Comparison of ENCODE assay signal across 17 cellular contexts in genomic region chr5:59956130-59956773, GRCh38.
DNase-seq lines count a peak whose midpoint lies in the region; ATAC-seq and TF ChIP-seq lines count a peak whose summit lies in the region.
"Had no signal": no experiment of that assay in that cellular context is flagged by ENCODE, and none has a peak within 500 bp of the region (broad histone marks: within the 10 kb centered on the region; RNA-seq: fewer than 3 reads in every experiment).

No MANE protein-coding gene starts in this region.

- ATAC-seq in HG02840 (IDR thresholded peaks at IDR 0.05; ENCODE audit: low FRiP score, unreplicated experiment): no peak
- ATAC-seq: GM12878, K562 had no signal

- H3F3A ChIP-seq in neural progenitor cell (ENCODE audit: low read depth): no peaks in the 10 kb centered on the region

- no peak overlapping the region for H3K4me3 Mint-ChIP-seq in endothelial cell (ENCODE audit: unreplicated experiment)
- H3K4me3 Mint-ChIP-seq in neural progenitor cell: no peak overlapping the region

- H3K9ac ChIP-seq in SK-N-MC (ENCODE audit: insufficient read length) (no peak overlapping the region), neural progenitor cell (no peak overlapping the region)

- no peaks in the 10 kb centered on the region for H4K20me1 ChIP-seq in neural progenitor cell (ENCODE audit: low read depth)

- TF ChIP-seq CTCF in endothelial cell (IDR thresholded peaks at IDR 0.05; ENCODE audit: unreplicated experiment) (no peak), neural progenitor cell (IDR thresholded peaks at IDR 0.05) (no peak), transverse colon (IDR thresholded peaks at IDR 0.05) (no peak)

- no peak for TF ChIP-seq POLR2A in transverse colon (IDR thresholded peaks at IDR 0.05)

- H3K27ac ChIP-seq in SK-N-MC (peak overlapping the region; percentile 79), neural progenitor cell (no peak overlapping the region), transverse colon (no peak overlapping the region)

- 76 to 92% methylated on average over 3 of the region's 3 CpGs for WGBS in transverse colon (ENCODE audit: low coverage in 1 of 2), 2 donors

- peaks cover 7% of the 10 kb centered on the region for H3K4me1 Mint-ChIP-seq in endothelial cell (ENCODE audit: unreplicated experiment)
- H3K4me1 Mint-ChIP-seq in neural progenitor cell: no peaks in the 10 kb centered on the region

- no peak for TF ChIP-seq EP300 in transverse colon (IDR thresholded peaks at IDR 0.05; ENCODE audit: low read depth)

- H3K4me3 ChIP-seq in SK-N-MC: peak overlapping the region; percentile 40; the same call in 1 of the 2 replicates
- no peak overlapping the region for H3K4me3 ChIP-seq in neural progenitor cell
- H3K4me3 ChIP-seq in transverse colon: no peak overlapping the region
- H3K4me3 ChIP-seq: GM12878, K562 had no signal

- H3K4me1 ChIP-seq in neural progenitor cell (no peaks in the 10 kb centered on the region), transverse colon (no peaks in the 10 kb centered on the region)

- peak; percentile 13 for DNase-seq in AG20443 (ENCODE audit: low spot score)
- DNase-seq in SK-N-MC (ENCODE audit: low read depth, low spot score): no peak
- DNase-seq in endothelial cell (ENCODE audit: low spot score): peak; percentile 4
- no peak for DNase-seq in neural progenitor cell (ENCODE audit: low spot score)
- no peak for DNase-seq in NCI-H187 (lab: John Stamatoyannopoulos, UW)
- DNase-seq in transverse colon: no peak
- DNase-seq: AML-193, COR-L47, GF-D8, NCI-H1092 treated with DMSO at 0.1 percent for 48 hours, NCI-H146, NCI-H2081 treated with DMSO at 0.1 percent for 48 hours, NCI-H774, Right ventricle myocardium superior had no signal

- no peaks in the 10 kb centered on the region for H3K79me2 ChIP-seq in neural progenitor cell (ENCODE audit: low read depth)

- H3K27me3 ChIP-seq in neural progenitor cell (no peaks in the 10 kb centered on the region), transverse colon (no peaks in the 10 kb centered on the region)

- in situ Hi-C loops in transverse colon (cut with MboI; ENCODE audit: low pct_ligation_motif_present in 1 of 4, low pct_unique_long_range_greater_than_20kb in 1 of 4, low sequenced_read_pairs in 3 of 4): no loop called here

- no peaks in the 10 kb centered on the region for H3K36me3 Mint-ChIP-seq in endothelial cell (ENCODE audit: low read depth, unreplicated experiment)
- no peaks in the 10 kb centered on the region for H3K36me3 Mint-ChIP-seq in neural progenitor cell

- H3K9me3 ChIP-seq in SK-N-MC (ENCODE audit: low read depth, low read length) (no peaks in the 10 kb centered on the region), neural progenitor cell (ENCODE audit: low read depth) (no peaks in the 10 kb centered on the region), transverse colon (no peaks in the 10 kb centered on the region)

- peaks cover 2% of the 10 kb centered on the region for H3K27me3 Mint-ChIP-seq in endothelial cell (ENCODE audit: unreplicated experiment)
- no peaks in the 10 kb centered on the region for H3K27me3 Mint-ChIP-seq in neural progenitor cell (ENCODE audit: insufficient read depth, low read depth)

- H3K9me3 Mint-ChIP-seq in endothelial cell (ENCODE audit: unreplicated experiment) (no peaks in the 10 kb centered on the region), neural progenitor cell (no peaks in the 10 kb centered on the region)

- peak overlapping the region; percentile 15 for H2AFZ ChIP-seq in neural progenitor cell (replicated peaks)

- H3K27ac Mint-ChIP-seq in endothelial cell (ENCODE audit: unreplicated experiment) (no peak overlapping the region), neural progenitor cell (no peak overlapping the region)

- H3K36me3 ChIP-seq in SK-N-MC (ENCODE audit: insufficient read depth, low read length) (no peaks in the 10 kb centered on the region), neural progenitor cell (no peaks in the 10 kb centered on the region), transverse colon (no peaks in the 10 kb centered on the region)

- H3K4me2 ChIP-seq in neural progenitor cell: no peak overlapping the region

- intact Hi-C loops in transverse colon (cut with DNase I; ENCODE audit: low total_unique reads): no loop called here

Comparison
In these comparisons a context has a peak if more than half of its experiments do, and no peak if none do; other contexts are left out.
1. DNase-seq: peak in AG20443 (single experiment) and endothelial cell (single experiment); none in SK-N-MC (single experiment), neural progenitor cell (single experiment), NCI-H187 (0 of 2) and transverse colon (single experiment).